ENCODE assay signal across 11 cellular contexts in the genomic region with DNA sequence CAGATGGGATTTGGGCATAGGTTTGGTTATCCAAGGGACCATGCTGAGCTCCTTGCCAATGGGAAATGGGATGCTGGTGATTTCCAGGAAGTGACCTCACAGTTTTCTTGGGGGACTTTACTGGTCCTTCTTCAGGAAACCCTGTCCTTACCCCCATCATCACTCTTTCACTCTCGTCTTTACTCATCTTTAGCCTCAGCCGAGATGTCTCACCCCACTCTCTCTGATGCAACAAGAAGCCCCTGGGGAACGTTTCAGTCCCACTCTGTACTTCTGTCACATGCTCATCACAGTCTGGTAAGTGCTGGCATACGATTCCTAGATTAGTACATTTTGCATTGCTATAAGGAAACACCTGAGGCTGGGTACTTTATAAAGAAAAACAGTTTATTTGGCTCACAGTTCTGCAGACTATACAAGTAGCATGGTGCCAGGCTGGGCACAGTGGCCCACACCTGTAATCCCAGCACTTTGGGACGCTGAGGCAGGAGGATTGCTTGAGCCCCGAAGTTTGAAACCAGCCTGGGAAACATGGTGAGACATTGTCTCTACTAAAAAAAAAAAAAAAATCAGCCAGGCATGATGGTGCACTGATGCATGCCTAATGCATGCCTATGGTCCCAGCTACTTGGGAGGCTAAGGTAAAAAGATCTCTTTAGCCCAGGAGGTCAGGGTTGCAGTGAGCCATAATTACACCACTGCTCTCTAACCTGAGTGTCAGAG.
DNase-seq lines count a peak whose midpoint lies in the region; ATAC-seq and TF ChIP-seq lines count a peak whose summit lies in the region.
"Had no signal": no experiment of that assay in that cellular context is flagged by ENCODE, and none has a peak within 500 bp of the region (broad histone marks: within the 10 kb centered on the region; RNA-seq: fewer than 3 reads in every experiment).

No MANE protein-coding gene starts in this region.

- H3K4me3 ChIP-seq in left ventricle myocardium inferior (no peak overlapping the region), breast epithelium (no peak overlapping the region), MG63 (no peak overlapping the region)

- H3K27me3 ChIP-seq in left ventricle myocardium inferior (ENCODE audit: low read depth) (no peaks in the 10 kb centered on the region), breast epithelium (no peaks in the 10 kb centered on the region), MG63 (no peaks in the 10 kb centered on the region)

- TF ChIP-seq POLR2A in breast epithelium (IDR thresholded peaks at IDR 0.05), result no peak

- DNase-seq in activated naive CD8-positive, alpha-beta T cell treated with anti-CD3 and anti-CD28 coated beads, Interleukin-2, amount 50 U/mL, for 24 hours, result peak; percentile 4
- no peak for DNase-seq in left ventricle myocardium inferior
- DNase-seq in NCI-H187 (lab: John Stamatoyannopoulos, UW), result no peak
- DNase-seq in breast epithelium (ENCODE audit: low spot score in 2 of 2), result no peak
- no peak for DNase-seq in MG63
- DNase-seq: DMS79; effector CD8-positive, alpha-beta T cell; NCI-H1417 treated with DMSO at 0.1 percent for 48 hours had no signal

- H3K4me3 Mint-ChIP-seq in activated naive CD8-positive, alpha-beta T cell treated with anti-CD3 and anti-CD28 coated beads, Interleukin-2, amount 50 U/mL, for 24 hours, result no peak overlapping the region

- no peaks in the 10 kb centered on the region for H3K4me1 Mint-ChIP-seq in activated naive CD8-positive, alpha-beta T cell treated with anti-CD3 and anti-CD28 coated beads, Interleukin-2, amount 50 U/mL, for 24 hours

- H3K9me3 ChIP-seq in left ventricle myocardium inferior (replicated peaks) (no peaks in the 10 kb centered on the region), breast epithelium (no peaks in the 10 kb centered on the region), MG63 (no peaks in the 10 kb centered on the region)

- ATAC-seq in GM18519 (IDR thresholded peaks at IDR 0.05; ENCODE audit: low FRiP score, unreplicated experiment) (peak; percentile 88), GM21390 (IDR thresholded peaks at IDR 0.05; ENCODE audit: unreplicated experiment) (peak; percentile 92), HG03064 (IDR thresholded peaks at IDR 0.05; ENCODE audit: low read depth, unreplicated experiment) (peak; percentile 93)
- ATAC-seq in activated naive CD8-positive, alpha-beta T cell treated with anti-CD3 and anti-CD28 coated beads, Interleukin-2, amount 50 U/mL, for 24 hours, result peak; percentile 47

- H3K27me3 Mint-ChIP-seq in activated naive CD8-positive, alpha-beta T cell treated with anti-CD3 and anti-CD28 coated beads, Interleukin-2, amount 50 U/mL, for 24 hours, result no peaks in the 10 kb centered on the region

- intact Hi-C loops in left ventricle myocardium inferior (cut with micrococcal nuclease) (no loop called here), breast epithelium (cut with DNase I; ENCODE audit: low total_unique reads) (no loop called here)

- peaks cover 5% of the 10 kb centered on the region for H3K36me3 Mint-ChIP-seq in activated naive CD8-positive, alpha-beta T cell treated with anti-CD3 and anti-CD28 coated beads, Interleukin-2, amount 50 U/mL, for 24 hours (ENCODE audit: low read depth)

- H3K4me1 ChIP-seq in left ventricle myocardium inferior (no peaks in the 10 kb centered on the region), breast epithelium (no peaks in the 10 kb centered on the region)

- H3K27ac ChIP-seq in left ventricle myocardium inferior (replicated peaks) (no peak overlapping the region), breast epithelium (no peak overlapping the region)

- H3K9me3 Mint-ChIP-seq in activated naive CD8-positive, alpha-beta T cell treated with anti-CD3 and anti-CD28 coated beads, Interleukin-2, amount 50 U/mL, for 24 hours, result peaks cover 4% of the 10 kb centered on the region

- no peak overlapping the region for H3K27ac Mint-ChIP-seq in activated naive CD8-positive, alpha-beta T cell treated with anti-CD3 and anti-CD28 coated beads, Interleukin-2, amount 50 U/mL, for 24 hours

- H3K36me3 ChIP-seq in left ventricle myocardium inferior (no peaks in the 10 kb centered on the region), breast epithelium (no peaks in the 10 kb centered on the region), MG63 (no peaks in the 10 kb centered on the region)

- TF ChIP-seq CTCF in left ventricle myocardium inferior (IDR thresholded peaks at IDR 0.05; ENCODE audit: borderline replicate concordance) (no peak), breast epithelium (IDR thresholded peaks at IDR 0.05) (no peak)
